ENCODE assay signal across 14 cellular contexts in genomic region chr18:10101729-10102128, GRCh38.
DNase-seq lines count a peak whose midpoint lies in the region; ATAC-seq, FAIRE-seq and TF ChIP-seq lines count a peak whose summit lies in the region.
"Had no signal": no experiment of that assay in that cellular context is flagged by ENCODE, and none has a peak within 500 bp of the region (broad histone marks: within the 10 kb centered on the region; RNA-seq: fewer than 3 reads in every experiment).

No MANE protein-coding gene starts in this region.

- ATAC-seq in HG02938 (IDR thresholded peaks at IDR 0.05; ENCODE audit: unreplicated experiment): no peak
- ATAC-seq: CD8-positive, alpha-beta T cell had no signal

- H3K4me1 Mint-ChIP-seq in glutamatergic neuron (ENCODE audit: low read depth, unreplicated experiment): peaks cover 20% of the 10 kb centered on the region
- peaks cover 17% of the 10 kb centered on the region for H3K4me1 Mint-ChIP-seq in osteocyte (ENCODE audit: unreplicated experiment)
- H3K4me1 Mint-ChIP-seq in CD8-positive, alpha-beta memory T cell: no peaks in the 10 kb centered on the region

- peaks cover 14% of the 10 kb centered on the region; the same call in 1 of the 2 replicates for H3K4me1 ChIP-seq in GM23248 (ENCODE audit: insufficient read depth)
- no peaks in the 10 kb centered on the region for H3K4me1 ChIP-seq in CD8-positive, alpha-beta memory T cell (ENCODE audit: insufficient read depth, low read length)

- no peak for TF ChIP-seq POLR2A in GM12891 (IDR thresholded peaks at IDR 0.05; ENCODE audit: low read depth, low read length)

- H3K4me2 ChIP-seq in GM23248 (ENCODE audit: unreplicated experiment): peak overlapping the region; percentile 16
- H3K4me2 ChIP-seq: KMS-11 had no signal

- no peak overlapping the region for H2AFZ ChIP-seq in GM23248

- TF ChIP-seq CTCF in glutamatergic neuron (IDR thresholded peaks at IDR 0.05; ENCODE audit: partially characterized antibody, unreplicated experiment) (no peak), osteocyte (IDR thresholded peaks at IDR 0.05) (no peak)

- WGBS in GM23248 (ENCODE audit: low coverage in 1 of 2, low lambda C conversion rate in 2 of 2, missing lambda C conversion rate in 2 of 2), 2 experiments: 70 to 72% methylated on average over 5 of the region's 5 CpGs

- H3K9ac ChIP-seq in GM23248: no peak overlapping the region
- H3K9ac ChIP-seq: KMS-11 had no signal

- no peak overlapping the region for H3K27ac Mint-ChIP-seq in glutamatergic neuron (ENCODE audit: unreplicated experiment)
- peak overlapping the region; percentile 1 for H3K27ac Mint-ChIP-seq in osteocyte (ENCODE audit: unreplicated experiment)
- H3K27ac Mint-ChIP-seq in CD8-positive, alpha-beta memory T cell: no peak overlapping the region
- H3K27ac Mint-ChIP-seq: CD8-positive, alpha-beta T cell had no signal

- CTCF ChIA-PET in CD8-positive, alpha-beta memory T cell (lab: Charles Lee): no interaction called here

- H3K9me3 Mint-ChIP-seq in glutamatergic neuron (ENCODE audit: unreplicated experiment) (peaks cover 2% of the 10 kb centered on the region), osteocyte (ENCODE audit: unreplicated experiment) (peaks cover 14% of the 10 kb centered on the region)
- peaks cover 0 to 5% (median 3%) of the 10 kb centered on the region in 5 donors for H3K9me3 Mint-ChIP-seq in CD8-positive, alpha-beta memory T cell

- POLR2A ChIA-PET in CD8-positive, alpha-beta memory T cell (lab: Charles Lee): no interaction called here

- H3K27me3 Mint-ChIP-seq in glutamatergic neuron (ENCODE audit: unreplicated experiment) (peaks cover 4% of the 10 kb centered on the region), osteocyte (ENCODE audit: unreplicated experiment) (no peaks in the 10 kb centered on the region)
- H3K27me3 Mint-ChIP-seq in CD8-positive, alpha-beta memory T cell: no peaks in the 10 kb centered on the region

- no peaks in the 10 kb centered on the region for H3K79me2 ChIP-seq in GM23248 (ENCODE audit: insufficient read depth)

- H3K27me3 ChIP-seq in GM23248 (replicated peaks; ENCODE audit: insufficient read depth): no peaks in the 10 kb centered on the region
- no peaks in the 10 kb centered on the region for H3K27me3 ChIP-seq in CD8-positive, alpha-beta memory T cell (ENCODE audit: insufficient read depth, low read length, poor library complexity, severe bottlenecking)

- H3K36me3 Mint-ChIP-seq in glutamatergic neuron (ENCODE audit: unreplicated experiment) (peaks cover 7% of the 10 kb centered on the region), osteocyte (ENCODE audit: unreplicated experiment) (peaks cover 4% of the 10 kb centered on the region)
- no peaks in the 10 kb centered on the region for H3K36me3 Mint-ChIP-seq in CD8-positive, alpha-beta memory T cell
- H3K36me3 Mint-ChIP-seq: CD8-positive, alpha-beta T cell had no signal

- DNase-seq in GM23248 (no peak), NCI-H69 (lab: John Stamatoyannopoulos, UW) (peak; percentile 22), glutamatergic neuron (no peak), osteocyte (ENCODE audit: extremely low spot score, unreplicated experiment) (no peak), kidney glomerular epithelial cell (lab: John Stamatoyannopoulos, UW) (no peak), GM12891 (ENCODE audit: insufficient read length, low spot score) (no peak)
- no peak for DNase-seq in CD8-positive, alpha-beta memory T cell
- DNase-seq: ACHN; CD8-positive, alpha-beta T cell; NCI-H187 treated with DMSO at 0.1 percent for 48 hours; NCI-H510A treated with DMSO at 0.1 percent for 48 hours; RPMI8226 had no signal

- in situ Hi-C loops in GM23248 (cut with MboI): no loop called here

- H3K27ac ChIP-seq in GM23248: no peak overlapping the region
- no peak overlapping the region for H3K27ac ChIP-seq in CD8-positive, alpha-beta memory T cell (ENCODE audit: low read depth, low read length)
- H3K27ac ChIP-seq: KMS-11 had no signal

- H3K9me2 ChIP-seq in GM23248 (ENCODE audit: insufficient read depth): no peaks in the 10 kb centered on the region

- H3K4me3 Mint-ChIP-seq in glutamatergic neuron (ENCODE audit: unreplicated experiment) (peak overlapping the region; percentile 61), osteocyte (ENCODE audit: unreplicated experiment) (no peak overlapping the region)
- H3K4me3 Mint-ChIP-seq in CD8-positive, alpha-beta memory T cell: no peak overlapping the region
- H3K4me3 Mint-ChIP-seq: CD8-positive, alpha-beta T cell had no signal

- no peaks in the 10 kb centered on the region for H3K9me3 ChIP-seq in GM23248 (ENCODE audit: low read depth)
- no peaks in the 10 kb centered on the region for H3K9me3 ChIP-seq in CD8-positive, alpha-beta memory T cell (ENCODE audit: low read length)

- no peak for FAIRE-seq in GM12891 (lab: Jason Lieb, UNC)

- H3K4me3 ChIP-seq in GM23248: no peak overlapping the region
- H3K4me3 ChIP-seq in CD8-positive, alpha-beta memory T cell (ENCODE audit: low read length): no peak overlapping the region

- no peaks in the 10 kb centered on the region for H4K20me1 ChIP-seq in GM23248 (ENCODE audit: insufficient read depth)

- H3K36me3 ChIP-seq in GM23248 (ENCODE audit: low read depth): no peaks in the 10 kb centered on the region
- no peaks in the 10 kb centered on the region for H3K36me3 ChIP-seq in CD8-positive, alpha-beta memory T cell (ENCODE audit: insufficient read depth, low read length)

- peaks cover 17% of the 10 kb centered on the region for H3F3A ChIP-seq in GM23248 (ENCODE audit: insufficient read depth)

TF ChIP-seq in GM12891, 5 proteins besides CTCF, POLR2A, EP300 and RAD21:
- no peak for TF ChIP-seq SPI1 (IDR thresholded peaks at IDR 0.05; ENCODE audit: low read depth, low read length)
- TF ChIP-seq POU2F2 (IDR thresholded peaks at IDR 0.05; ENCODE audit: low read depth, low read length): no peak
- no peak for TF ChIP-seq PAX5 (IDR thresholded peaks at IDR 0.05; ENCODE audit: insufficient read depth, low read length, severe bottlenecking)
- TF ChIP-seq POLR2AphosphoS5 (IDR thresholded peaks at IDR 0.05; ENCODE audit: low read depth, low read length): no peak
- no peak for TF ChIP-seq TAF1 (IDR thresholded peaks at IDR 0.05; ENCODE audit: low read depth, low read length)
